19 cellular contexts compared by ENCODE assay signal in genomic region chr17:27257031-27257357, GRCh38. TPM values are rescaled to one million over a fixed set of nuclear protein-coding genes. Genes with fewer than 3 reads are reported as not detected.
DNase-seq lines count a peak whose midpoint lies in the region; ATAC-seq and TF ChIP-seq lines count a peak whose summit lies in the region.
"Had no signal": no experiment of that assay in that cellular context is flagged by ENCODE, and none has a peak within 500 bp of the region (broad histone marks: within the 10 kb centered on the region; RNA-seq: fewer than 3 reads in every experiment).

No MANE protein-coding gene starts in this region.

- H3K36me3 Mint-ChIP-seq in HFFc6 (ENCODE audit: low read depth) (no peaks in the 10 kb centered on the region), chondrocyte (ENCODE audit: low read depth) (no peaks in the 10 kb centered on the region)
- no peaks in the 10 kb centered on the region for H3K36me3 Mint-ChIP-seq in activated CD4-positive, alpha-beta memory T cell treated with anti-CD3 and anti-CD28 coated beads for 36 hours
- H3K36me3 Mint-ChIP-seq: activated naive CD8-positive, alpha-beta T cell; brain had no signal

- H3K4me1 Mint-ChIP-seq in HFFc6 (ENCODE audit: low read depth): peaks cover 11% of the 10 kb centered on the region; the same call in 1 of the 2 replicates
- H3K4me1 Mint-ChIP-seq in chondrocyte (ENCODE audit: low read depth): peaks cover 18% of the 10 kb centered on the region
- no peaks in the 10 kb centered on the region for H3K4me1 Mint-ChIP-seq in activated CD4-positive, alpha-beta memory T cell treated with anti-CD3 and anti-CD28 coated beads for 36 hours (ENCODE audit: low read depth)
- H3K4me1 Mint-ChIP-seq: brain; CD8-positive, alpha-beta memory T cell; H9; stimulated activated naive CD8-positive, alpha-beta T cell treated with anti-CD3 and anti-CD28 coated beads, Interleukin-15, amount 100 ng/mL, for 72 hours had no signal

- TF ChIP-seq CTCF in HFFc6 (IDR thresholded peaks at IDR 0.05) (no peak), chondrocyte (IDR thresholded peaks at IDR 0.05) (no peak), thoracic aorta (IDR thresholded peaks at IDR 0.05) (no peak)

- H3K4me1 ChIP-seq in thoracic aorta (ENCODE audit: control insufficient read depth in 1 of 2, low read depth in 2 of 2): peaks cover 14 to 22% of the 10 kb centered on the region in 2 donors

- H3K27me3 ChIP-seq in thoracic aorta (replicated peaks; ENCODE audit: insufficient read depth): no peaks in the 10 kb centered on the region
- H3K27me3 ChIP-seq: ovary had no signal

- intact Hi-C loops in activated CD4-positive, alpha-beta memory T cell treated with anti-CD3 and anti-CD28 coated beads for 36 hours (cut with micrococcal nuclease): no loop called here

- H3K36me3 ChIP-seq in thoracic aorta: no peaks in the 10 kb centered on the region
- H3K36me3 ChIP-seq: ovary had no signal

- peak overlapping the region; percentile 60; the same call in 1 of the 2 replicates for H3K27ac Mint-ChIP-seq in HFFc6
- peak overlapping the region; percentile 87 for H3K27ac Mint-ChIP-seq in chondrocyte (ENCODE audit: unreplicated experiment)
- H3K27ac Mint-ChIP-seq in activated CD4-positive, alpha-beta memory T cell treated with anti-CD3 and anti-CD28 coated beads for 36 hours: no peak overlapping the region
- H3K27ac Mint-ChIP-seq: activated naive CD8-positive, alpha-beta T cell; brain; CD8-positive, alpha-beta memory T cell; H9; stimulated activated naive CD8-positive, alpha-beta T cell treated with anti-CD3 and anti-CD28 coated beads, Interleukin-15, amount 100 ng/mL, for 72 hours had no signal

- H3K27ac ChIP-seq in thoracic aorta: peak overlapping the region; percentile 75 to 77

- H3K9me3 ChIP-seq in thoracic aorta: no peaks in the 10 kb centered on the region
- H3K9me3 ChIP-seq: ovary had no signal

- POLR2A ChIA-PET in activated CD4-positive, alpha-beta memory T cell treated with anti-CD3 and anti-CD28 coated beads for 36 hours (lab: Charles Lee): no interaction called here

- H3K27me3 Mint-ChIP-seq in HFFc6 (ENCODE audit: insufficient read depth) (peaks cover 13% of the 10 kb centered on the region), chondrocyte (ENCODE audit: low read depth) (peaks cover 7% of the 10 kb centered on the region)
- H3K27me3 Mint-ChIP-seq in activated CD4-positive, alpha-beta memory T cell treated with anti-CD3 and anti-CD28 coated beads for 36 hours: no peaks in the 10 kb centered on the region
- H3K27me3 Mint-ChIP-seq: activated naive CD8-positive, alpha-beta T cell had no signal

- CTCF ChIA-PET in activated CD4-positive, alpha-beta memory T cell treated with anti-CD3 and anti-CD28 coated beads for 36 hours (lab: Charles Lee): interaction anchor here (1.8 kb wide), 1 partner anchor 20 kb away, joined by 4 read pairs; no protein-coding TSS in a partner anchor

- H3K4me3 Mint-ChIP-seq in HFFc6 (no peak overlapping the region), chondrocyte (ENCODE audit: unreplicated experiment) (no peak overlapping the region)
- no peak overlapping the region for H3K4me3 Mint-ChIP-seq in activated CD4-positive, alpha-beta memory T cell treated with anti-CD3 and anti-CD28 coated beads for 36 hours
- H3K4me3 Mint-ChIP-seq: activated naive CD8-positive, alpha-beta T cell; brain; CD8-positive, alpha-beta memory T cell; H9; stimulated activated naive CD8-positive, alpha-beta T cell treated with anti-CD3 and anti-CD28 coated beads, Interleukin-15, amount 100 ng/mL, for 72 hours had no signal

- DNase-seq in HFFc6 (no peak), chondrocyte (ENCODE audit: low spot score) (no peak), lung microvascular endothelial cell (ENCODE audit: low read depth in 2 of 2) (peak; percentile 30 to 31), thoracic aorta (ENCODE audit: low spot score) (no peak), NCI-H446 (lab: John Stamatoyannopoulos, UW) (no peak), NCI-H526 treated with DMSO at 0.1 percent for 48 hours (lab: John Stamatoyannopoulos, UW) (no peak)
- no peak for DNase-seq in activated CD4-positive, alpha-beta memory T cell treated with anti-CD3 and anti-CD28 coated beads for 36 hours
- DNase-seq: CD8-positive, alpha-beta memory T cell; DMS79 treated with DMSO at 0.1 percent for 48 hours; H9; NCI-H1436 treated with DMSO at 0.1 percent for 48 hours; ovary; stimulated activated CD4-positive, alpha-beta T cell treated with anti-CD3 and anti-CD28 coated beads, Interleukin-2, amount 100 ng/mL, for 48 hours; stimulated activated naive CD8-positive, alpha-beta T cell treated with anti-CD3 and anti-CD28 coated beads, Interleukin-15, amount 100 ng/mL, for 72 hours had no signal

- H3K9me3 Mint-ChIP-seq in HFFc6: no peaks in the 10 kb centered on the region; the same call in 1 of the 2 replicates
- no peaks in the 10 kb centered on the region for H3K9me3 Mint-ChIP-seq in chondrocyte (ENCODE audit: low read depth)
- H3K9me3 Mint-ChIP-seq in activated CD4-positive, alpha-beta memory T cell treated with anti-CD3 and anti-CD28 coated beads for 36 hours: peaks cover 3% of the 10 kb centered on the region
- H3K9me3 Mint-ChIP-seq: stimulated activated naive CD8-positive, alpha-beta T cell treated with anti-CD3 and anti-CD28 coated beads, Interleukin-15, amount 100 ng/mL, for 72 hours had no signal

- no peak for ATAC-seq in thoracic aorta (ENCODE audit: insufficient number of reproducible peaks, low FRiP score, low read depth)
- ATAC-seq: activated CD4-positive, CD25-positive, alpha-beta regulatory T cell treated with anti-CD3 and anti-CD28 coated beads, Interleukin-2, amount 50 U/mL, for 24 hours; Panc1; SK-N-SH treated with all-trans-retinoic acid at 6 μM for 48 hours; stimulated activated naive CD8-positive, alpha-beta T cell treated with anti-CD3 and anti-CD28 coated beads, Interleukin-15, amount 100 ng/mL, for 72 hours had no signal

- H3K4me3 ChIP-seq in thoracic aorta: no peak overlapping the region
- H3K4me3 ChIP-seq: ovary had no signal

RNA-seq across cellular contexts. Expression of gene WSB1, which starts 36.9 kb away (rescaled TPM):
- 10 to 100 TPM; 60.5 to 74.4 (median 66.5) TPM for total RNA-seq in HFFc6 (2021; fragmentation: NEBNext Ultra II Directional; extraction: Animal tissue kit (Norgen Biotek cat#: 25700))
- total RNA-seq in chondrocyte (110 to 218 TPM (median 205 TPM) in 3 replicates), lung microvascular endothelial cell (276 and 293 TPM in 2 replicates), thoracic aorta (100 to 1,000 TPM; 214 to 284 TPM)
- total RNA-seq in activated CD4-positive, alpha-beta memory T cell treated with anti-CD3 and anti-CD28 coated beads for 36 hours: 100 to 1,000 TPM; 135 to 147 TPM

Comparison
In these comparisons a context has a peak if more than half of its experiments do, and no peak if none do; other contexts are left out.
1. DNase-seq: peak in lung microvascular endothelial cell (2 of 2); none in HFFc6 (single experiment), chondrocyte (single experiment), thoracic aorta (single experiment), NCI-H446 (0 of 2), activated CD4-positive, alpha-beta memory T cell treated with anti-CD3 and anti-CD28 coated beads for 36 hours (single experiment) and NCI-H526 treated with DMSO at 0.1 percent for 48 hours (single experiment).